In genomic region chr9:95116002-95116819, GRCh38 we compare ENCODE assay signal across 13 cellular contexts.
A peak's percentile ranks its signal among the peaks of the same experiment; 100 is the strongest.
DNase-seq lines count a peak whose midpoint lies in the region; ATAC-seq, FAIRE-seq and TF ChIP-seq lines count a peak whose summit lies in the region.
"Had no signal": no experiment of that assay in that cellular context is flagged by ENCODE, and none has a peak within 500 bp of the region (broad histone marks: within the 10 kb centered on the region; RNA-seq: fewer than 3 reads in every experiment).

No MANE protein-coding gene starts in this region.

- H3K9me3 ChIP-seq in esophagus muscularis mucosa (no peaks in the 10 kb centered on the region), osteoblast (ENCODE audit: low read depth, low read length) (no peaks in the 10 kb centered on the region)

- H3K4me3 ChIP-seq in GM08714 (ENCODE audit: low read length) (peak overlapping the region; percentile 10; the same call in 1 of the 2 replicates), esophagus muscularis mucosa (no peak overlapping the region), osteoblast (ENCODE audit: insufficient read depth, low read length) (no peak overlapping the region)

- no peaks in the 10 kb centered on the region for H3K27me3 ChIP-seq in esophagus muscularis mucosa
- H3K27me3 ChIP-seq in osteoblast (ENCODE audit: insufficient read depth, low read length) = no peaks in the 10 kb centered on the region

- no peak for TF ChIP-seq EP300 in esophagus muscularis mucosa (IDR thresholded peaks at IDR 0.05)

- DNase-seq in OCI-M1 (lab: John Stamatoyannopoulos, UW) (peak; percentile 9), esophagus muscularis mucosa (ENCODE audit: extremely low spot score) (no peak), osteoblast (ENCODE audit: insufficient read length, low spot score, missing footprints) (no peak), SK-N-DZ (ENCODE audit: low spot score) (no peak), frontal cortex (ENCODE audit: low spot score in 2 of 2) (no peak), GDM1 (lab: John Stamatoyannopoulos, UW) (no peak)
- DNase-seq: activated CD4-positive, alpha-beta T cell treated with anti-CD3 and anti-CD28 coated beads, Interleukin-2, amount 50 U/mL, for 4 hours; amygdala; hippocampal formation; NCI-H1092; SHP77 had no signal

- no peak for ATAC-seq in GM21576 (IDR thresholded peaks at IDR 0.05; ENCODE audit: unreplicated experiment)

- H4K20me1 ChIP-seq in osteoblast (ENCODE audit: insufficient read depth, low read length) = no peaks in the 10 kb centered on the region

- TF ChIP-seq CTCF in esophagus muscularis mucosa (IDR thresholded peaks at IDR 0.05) (peak; percentile 28 to 58 (median 34)), osteoblast (IDR thresholded peaks at IDR 0.05; ENCODE audit: extremely low read depth, low read depth, low read length) (peak; percentile 23)

- H3K79me2 ChIP-seq in osteoblast (ENCODE audit: insufficient read depth, low read length) = no peaks in the 10 kb centered on the region

- intact Hi-C loops in esophagus muscularis mucosa (cut with DNase I) = no loop called here

- no peak for FAIRE-seq in frontal cortex (lab: Jason Lieb, UNC)

- peak overlapping the region; percentile 38 to 65 (median 53) for H3K27ac ChIP-seq in esophagus muscularis mucosa (replicated peaks in 1 of 4)
- no peak overlapping the region for H3K27ac ChIP-seq in osteoblast (ENCODE audit: low read depth, low read length)

- 74% methylated on average over 11 of the region's 11 CpGs for WGBS in esophagus muscularis mucosa

- H3K4me2 ChIP-seq in osteoblast (ENCODE audit: insufficient read depth, low read length) = no peak overlapping the region

- no peak for TF ChIP-seq POLR2A in esophagus muscularis mucosa (IDR thresholded peaks at IDR 0.05; ENCODE audit: low read depth)

- H3K4me1 ChIP-seq in esophagus muscularis mucosa = peaks cover 8 to 25% (median 17%) of the 10 kb centered on the region in 4 donors
- H3K4me1 ChIP-seq in osteoblast (ENCODE audit: insufficient read depth, low read length) = peaks cover 4% of the 10 kb centered on the region

- no peak overlapping the region for H2AFZ ChIP-seq in osteoblast (ENCODE audit: low read length)

- peaks cover 9 to 24% (median 17%) of the 10 kb centered on the region in 4 donors for H3K36me3 ChIP-seq in esophagus muscularis mucosa
- peaks cover 16% of the 10 kb centered on the region for H3K36me3 ChIP-seq in osteoblast (ENCODE audit: insufficient read depth, low read length)
